In genomic region chr1:48039088-48040049, GRCh38 we compare ENCODE assay signal across 11 cellular contexts. TPM values are rescaled to one million over a fixed set of nuclear protein-coding genes. Genes with fewer than 3 reads are reported as not detected.
A peak's percentile ranks its signal among the peaks of the same experiment; 100 is the strongest.
DNase-seq lines count a peak whose midpoint lies in the region; ATAC-seq, FAIRE-seq and TF ChIP-seq lines count a peak whose summit lies in the region.
"Had no signal": no experiment of that assay in that cellular context is flagged by ENCODE, and none has a peak within 500 bp of the region (broad histone marks: within the 10 kb centered on the region; RNA-seq: fewer than 3 reads in every experiment).

No MANE protein-coding gene starts in this region.

- H3K4me3 Mint-ChIP-seq in activated CD4-positive, alpha-beta memory T cell treated with anti-CD3 and anti-CD28 coated beads for 36 hours, result no peak overlapping the region

- H3K4me1 ChIP-seq in right atrium auricular region, result peaks cover 0 to 28% of the 10 kb centered on the region in 2 donors

- CTCF ChIA-PET in activated CD4-positive, alpha-beta memory T cell treated with anti-CD3 and anti-CD28 coated beads for 36 hours (lab: Charles Lee), result no interaction called here

- no peaks in the 10 kb centered on the region for H3K27me3 ChIP-seq in right atrium auricular region
- H3K27me3 ChIP-seq: ovary had no signal

- H3K36me3 Mint-ChIP-seq in activated CD4-positive, alpha-beta memory T cell treated with anti-CD3 and anti-CD28 coated beads for 36 hours, result no peaks in the 10 kb centered on the region

- no peak overlapping the region for H3K27ac Mint-ChIP-seq in activated CD4-positive, alpha-beta memory T cell treated with anti-CD3 and anti-CD28 coated beads for 36 hours

- no peaks in the 10 kb centered on the region for H3K9me3 ChIP-seq in right atrium auricular region
- H3K9me3 ChIP-seq: ovary had no signal

- H3K9me3 Mint-ChIP-seq in activated CD4-positive, alpha-beta memory T cell treated with anti-CD3 and anti-CD28 coated beads for 36 hours, result no peaks in the 10 kb centered on the region

- DNase-seq in Right ventricle myocardium inferior (ENCODE audit: missing footprints) (no peak), right atrium auricular region (ENCODE audit: low spot score) (no peak), fibroblast of mammary gland (ENCODE audit: low read depth) (peak; percentile 63), urothelium cell line (ENCODE audit: low spot score) (peak; percentile 47), hepatic stellate cell (ENCODE audit: low spot score) (no peak)
- no peak for DNase-seq in activated CD4-positive, alpha-beta memory T cell treated with anti-CD3 and anti-CD28 coated beads for 36 hours
- DNase-seq: activated gamma-delta T cell treated with Interleukin-2 at 50 U/mL for 16 hours, AML-193, ovary had no signal

- ATAC-seq in Right ventricle myocardium inferior (peak; percentile 35), HG03469 (IDR thresholded peaks at IDR 0.05; ENCODE audit: unreplicated experiment) (peak; percentile 59), GM18505 (IDR thresholded peaks at IDR 0.05; ENCODE audit: unreplicated experiment) (no peak)

- TF ChIP-seq POLR2A in GM18505 (IDR thresholded peaks at IDR 0.05; ENCODE audit: borderline replicate concordance, extremely low read depth, insufficient read depth, insufficient read length), result no peak

- H3K27me3 Mint-ChIP-seq in activated CD4-positive, alpha-beta memory T cell treated with anti-CD3 and anti-CD28 coated beads for 36 hours, result peaks cover 3% of the 10 kb centered on the region

- H3K4me3 ChIP-seq in right atrium auricular region (no peak overlapping the region), fibroblast of mammary gland (ENCODE audit: control insufficient read depth, low read depth, low read length) (no peak overlapping the region)
- H3K4me3 ChIP-seq: ovary had no signal

- no peak for FAIRE-seq in urothelium cell line (lab: Jason Lieb, UNC)

- H3K4me1 Mint-ChIP-seq in activated CD4-positive, alpha-beta memory T cell treated with anti-CD3 and anti-CD28 coated beads for 36 hours (ENCODE audit: low read depth), result no peaks in the 10 kb centered on the region

- no peak overlapping the region for H3K27ac ChIP-seq in right atrium auricular region
- H3K27ac ChIP-seq: ovary had no signal

- intact Hi-C loops in Right ventricle myocardium inferior (cut with DNase I), result no loop called here
- intact Hi-C loops in activated CD4-positive, alpha-beta memory T cell treated with anti-CD3 and anti-CD28 coated beads for 36 hours (cut with micrococcal nuclease), result no loop called here

- H3K36me3 ChIP-seq in right atrium auricular region, result no peaks in the 10 kb centered on the region
- H3K36me3 ChIP-seq: ovary had no signal

- TF ChIP-seq CTCF in right atrium auricular region (IDR thresholded peaks at IDR 0.05) (no peak), fibroblast of mammary gland (conservative IDR thresholded peaks at IDR 0.05; ENCODE audit: control insufficient read depth, insufficient read depth, low read depth, low read length) (no peak)

- POLR2A ChIA-PET in activated CD4-positive, alpha-beta memory T cell treated with anti-CD3 and anti-CD28 coated beads for 36 hours (lab: Charles Lee), result interaction anchor here (0.6 kb wide), 1 partner anchor 57 kb away, joined by 3 read pairs; no protein-coding TSS in a partner anchor

RNA-seq across cellular contexts. Expression of gene TRABD2B, which starts 42.2 kb away (rescaled TPM):
- total RNA-seq in Right ventricle myocardium inferior (0.57 TPM), right atrium auricular region (1 to 10 TPM; 3.1 to 8.1 TPM)
- total RNA-seq in activated CD4-positive, alpha-beta memory T cell treated with anti-CD3 and anti-CD28 coated beads for 36 hours, result not detected

Comparison
In these comparisons a context has a peak if more than half of its experiments do, and no peak if none do; other contexts are left out.
1. DNase-seq: peak in fibroblast of mammary gland (single experiment) and urothelium cell line (single experiment); none in Right ventricle myocardium inferior (single experiment), right atrium auricular region (single experiment), hepatic stellate cell (single experiment) and activated CD4-positive, alpha-beta memory T cell treated with anti-CD3 and anti-CD28 coated beads for 36 hours (single experiment).